ENCODE assay signal across 33 cellular contexts in genomic region chr14:35643513-35643912, GRCh38.
"Had no signal": no experiment of that assay in that cellular context is flagged by ENCODE, and none has a peak within 500 bp of the region (broad histone marks: within the 10 kb centered on the region; RNA-seq: fewer than 3 reads in every experiment).

No MANE protein-coding gene starts in this region.

- H3K9me3 ChIP-seq: body of pancreas had no signal

- H3K27ac ChIP-seq: adrenal gland, ascending aorta, body of pancreas, brain microvascular endothelial cell, breast epithelium, cardiac muscle cell had no signal

- DNase-seq: activated effector memory CD4-positive, alpha-beta T cell treated with anti-CD3 and anti-CD28 coated beads, Interleukin-2, amount 50 U/mL, for 16 hours; activated effector memory CD4-positive, alpha-beta T cell treated with Interleukin-2 at 50 U/mL for 16 hours; activated gamma-delta T cell; activated gamma-delta T cell treated with Interleukin-2 at 50 U/mL for 16 hours; activated naive CD4-positive, alpha-beta T cell; activated naive CD4-positive, alpha-beta T cell treated with anti-CD3 and anti-CD28 coated beads for 36 hours; activated naive CD4-positive, alpha-beta T cell treated with anti-CD3 and anti-CD28 coated beads, Interleukin-2, amount 10 ng/mL, durations not matched to agents 7 days and 5 days; activated naive CD4-positive, alpha-beta T cell treated with anti-CD3 and anti-CD28 coated beads, Interleukin-2, amount 50 U/mL, for 16 hours; activated naive CD4-positive, alpha-beta T cell treated with Interleukin-2 at 50 U/mL for 16 hours; activated naive CD8-positive, alpha-beta T cell treated with anti-CD3 and anti-CD28 coated beads for 36 hours; activated naive CD8-positive, alpha-beta T cell treated with anti-CD3 and anti-CD28 coated beads, Interleukin-2, amount 10 ng/mL, durations not matched to agents 7 days and 5 days; activated naive CD8-positive, alpha-beta T cell treated with anti-CD3 and anti-CD28 coated beads, Interleukin-2, amount 50 U/mL, for 24 hours; activated T-cell treated with anti-CD3 and anti-CD28 coated beads, Interleukin-2, amount 50 U/mL, for 24 hours; activated T-cell treated with anti-CD3 and anti-CD28 coated beads, Interleukin-2, amount 50 U/mL, for 4 hours; activated T-cell treated with anti-CD3 and anti-CD28 coated beads, Interleukin-2, amount 50 U/mL, for 48 hours; activated T-cell treated with anti-CD3 and anti-CD28 coated beads, Interleukin-2, amount 50 U/mL, for 72 hours; adrenal gland; amniotic stem cell; amygdala; anterior cingulate cortex; aorta; body of pancreas; brain microvascular endothelial cell; caudate nucleus; central memory CD4-positive, alpha-beta T cell; cerebellar nuclear complex had no signal

- FAIRE-seq: astrocyte, bronchial epithelial cell had no signal

- H3K36me3 ChIP-seq: brain microvascular endothelial cell, breast epithelium had no signal

- ATAC-seq: activated naive CD4-positive, alpha-beta T cell treated with anti-CD3 and anti-CD28 coated beads, Interleukin-2, amount 50 U/mL, for 72 hours; activated naive CD8-positive, alpha-beta T cell treated with anti-CD3 and anti-CD28 coated beads, Interleukin-2, amount 50 U/mL, for 24 hours; activated T-cell treated with anti-CD3 and anti-CD28 coated beads, Interleukin-2, amount 50 U/mL, for 4 hours; activated T-cell treated with anti-CD3 and anti-CD28 coated beads, Interleukin-2, amount 50 U/mL, for 72 hours; activated T-helper 17 cell treated with anti-CD3 and anti-CD28 coated beads, Interleukin-2, amount 50 U/mL, for 72 hours; body of pancreas had no signal

- H3K4me1 ChIP-seq: adrenal gland, ascending aorta, body of pancreas, breast epithelium had no signal

- H3K27me3 ChIP-seq: adrenal gland, ascending aorta, body of pancreas, brain microvascular endothelial cell, breast epithelium, cardiac muscle cell had no signal

- H3K4me3 ChIP-seq: adrenal gland, ascending aorta, body of pancreas, breast epithelium, cardiac muscle cell had no signal
